8 cellular contexts compared by ENCODE assay signal in the genomic region with DNA sequence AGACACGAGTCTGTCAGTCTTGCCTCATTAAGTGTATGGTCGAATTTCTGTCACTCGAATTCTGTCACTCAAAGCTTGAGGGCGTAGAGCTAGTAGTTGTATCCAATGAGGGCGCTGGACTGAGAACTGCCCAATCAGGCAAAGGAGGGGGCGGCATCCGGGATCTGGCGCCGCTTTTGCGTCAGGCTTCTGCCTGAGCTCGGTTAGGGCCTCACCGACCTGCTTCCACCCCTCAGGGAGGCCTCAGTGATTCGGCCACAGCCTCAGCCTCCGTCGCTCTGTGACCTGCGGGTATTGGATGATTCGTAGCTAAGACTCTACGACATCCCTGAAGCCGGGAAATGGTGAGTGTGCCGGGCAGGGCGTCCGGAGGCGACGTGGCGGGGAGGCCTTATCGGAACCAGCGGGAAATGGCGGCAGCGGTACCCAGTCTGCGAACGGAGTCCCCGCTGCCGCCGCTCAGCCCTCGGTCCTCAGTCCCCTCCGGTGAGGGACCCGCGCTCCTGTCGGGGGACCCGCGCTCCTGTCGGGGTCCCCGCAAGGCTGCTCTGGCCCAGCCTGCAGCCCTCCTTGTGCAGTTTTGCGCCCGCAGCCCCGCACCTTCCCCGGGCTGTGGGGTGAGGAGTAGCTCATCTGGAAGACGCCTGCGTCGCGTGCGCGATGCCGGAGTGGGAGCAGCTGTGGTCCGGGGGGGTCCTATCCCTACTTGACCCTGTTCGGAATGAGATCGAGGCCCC.
DNase-seq lines count a peak whose midpoint lies in the region; ATAC-seq and TF ChIP-seq lines count a peak whose summit lies in the region.

No MANE protein-coding gene starts in this region.

- ATAC-seq in HG02938 (IDR thresholded peaks at IDR 0.05; ENCODE audit: unreplicated experiment), result no peak

- TF ChIP-seq CTCF in retinal pigment epithelial cell (conservative IDR thresholded peaks at IDR 0.05; ENCODE audit: low read depth, low read length) (no peak), GM20000 (IDR thresholded peaks at IDR 0.05; ENCODE audit: extremely low read depth, missing control alignments) (no peak)

- no peak overlapping the region for H3K27ac ChIP-seq in caudate nucleus (ENCODE audit: low read depth, low read length)

- DNase-seq in HK-2 (ENCODE audit: unreplicated experiment) (peak; percentile 95), caudate nucleus (lab: John Stamatoyannopoulos, UW) (peak in 58 of 61 donors; percentile 1 to 92 (median 74)), iPS-NIHi11 (ENCODE audit: low spot score) (peak; percentile 88), retinal pigment epithelial cell (ENCODE audit: low read depth) (peak; percentile 75), islet precursor cell (no peak), NCI-H1436 (lab: John Stamatoyannopoulos, UW) (no peak), GM20000 (ENCODE audit: low spot score) (no peak)

- H3K4me3 ChIP-seq in retinal pigment epithelial cell (ENCODE audit: low read length), result peak overlapping the region; percentile 76

Comparison
In these comparisons a context has a peak if more than half of its experiments do, and no peak if none do; other contexts are left out.
1. DNase-seq: peak in HK-2 (single experiment), caudate nucleus (58 of 61), iPS-NIHi11 (single experiment) and retinal pigment epithelial cell (single experiment); none in islet precursor cell (single experiment), NCI-H1436 (single experiment) and GM20000 (single experiment).